In the genomic region with DNA sequence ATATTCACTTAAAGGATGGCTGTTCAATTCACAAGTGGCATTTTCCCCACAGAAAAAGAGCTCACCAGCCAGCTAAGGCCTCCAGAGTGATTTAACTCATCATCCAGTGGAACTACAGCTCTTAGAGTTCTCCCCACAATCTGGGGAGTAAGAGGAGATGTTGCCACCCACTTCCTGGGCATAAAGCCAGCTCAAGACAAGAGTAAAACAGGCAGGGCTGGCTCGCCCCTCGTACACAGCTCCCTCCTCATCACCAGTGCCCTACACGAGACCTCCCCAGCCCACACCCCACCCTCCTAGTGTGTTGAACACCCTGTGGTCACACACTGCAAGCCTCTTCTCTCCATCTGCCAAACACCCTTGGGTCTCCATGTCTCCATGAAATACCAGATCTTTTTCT, we compare ENCODE assay signal across 11 cellular contexts. TPM values are rescaled to one million over a fixed set of nuclear protein-coding genes. Genes with fewer than 3 reads are reported as not detected.
A peak's percentile ranks its signal among the peaks of the same experiment; 100 is the strongest.
DNase-seq lines count a peak whose midpoint lies in the region; ATAC-seq, FAIRE-seq and TF ChIP-seq lines count a peak whose summit lies in the region.
"Had no signal": no experiment of that assay in that cellular context is flagged by ENCODE, and none has a peak within 500 bp of the region (broad histone marks: within the 10 kb centered on the region; RNA-seq: fewer than 3 reads in every experiment).

No MANE protein-coding gene starts in this region.

- H2AFZ ChIP-seq in osteoblast (ENCODE audit: low read length), result peak overlapping the region; percentile 17

- H3K27ac Mint-ChIP-seq in stimulated activated memory B cell treated with anti-CD40 and anti-IgM and Interleukin-4, amounts not matched to agents 10 μg/mL and 1 μg/mL and 100 μg/mL, for 72 hours, result no peak overlapping the region

- TF ChIP-seq CTCF in cardiac fibroblast (IDR thresholded peaks at IDR 0.05; ENCODE audit: low read depth, low read length), result no peak
- TF ChIP-seq CTCF in osteoblast (IDR thresholded peaks at IDR 0.05; ENCODE audit: extremely low read depth, low read depth, low read length), result no peak

- H3K9me3 Mint-ChIP-seq in stimulated activated memory B cell treated with anti-CD40 and anti-IgM and Interleukin-4, amounts not matched to agents 10 μg/mL and 1 μg/mL and 100 μg/mL, for 72 hours, result no peaks in the 10 kb centered on the region

- H3K4me3 ChIP-seq in cardiac fibroblast (replicated peaks in 1 of 2; ENCODE audit: low read depth in 2 of 2, low read length in 2 of 2) (no peak overlapping the region), osteoblast (ENCODE audit: insufficient read depth, low read length) (no peak overlapping the region)

- H3K27me3 Mint-ChIP-seq in stimulated activated memory B cell treated with anti-CD40 and anti-IgM and Interleukin-4, amounts not matched to agents 10 μg/mL and 1 μg/mL and 100 μg/mL, for 72 hours, result peaks cover 20% of the 10 kb centered on the region

- no peak for ATAC-seq in stimulated activated memory B cell treated with anti-CD40 and anti-IgM and Interleukin-4, amounts not matched to agents 10 μg/mL and 1 μg/mL and 100 μg/mL, for 72 hours
- ATAC-seq in GM21825 (IDR thresholded peaks at IDR 0.05; ENCODE audit: unreplicated experiment), result no peak

- no peaks in the 10 kb centered on the region for H3K79me2 ChIP-seq in osteoblast (ENCODE audit: insufficient read depth, low read length)

- H3K27me3 ChIP-seq in osteoblast (ENCODE audit: insufficient read depth, low read length), result no peaks in the 10 kb centered on the region

- H3K4me1 Mint-ChIP-seq in stimulated activated memory B cell treated with anti-CD40 and anti-IgM and Interleukin-4, amounts not matched to agents 10 μg/mL and 1 μg/mL and 100 μg/mL, for 72 hours, result no peaks in the 10 kb centered on the region

- no peaks in the 10 kb centered on the region for H4K20me1 ChIP-seq in osteoblast (ENCODE audit: insufficient read depth, low read length)

- peak overlapping the region; percentile 81 for H3K27ac ChIP-seq in osteoblast (ENCODE audit: low read depth, low read length)

- H3K36me3 ChIP-seq in osteoblast (ENCODE audit: insufficient read depth, low read length), result peaks cover 4% of the 10 kb centered on the region

- H3K9me3 ChIP-seq in osteoblast (ENCODE audit: low read depth, low read length), result no peaks in the 10 kb centered on the region

- no peaks in the 10 kb centered on the region for H3K36me3 Mint-ChIP-seq in stimulated activated memory B cell treated with anti-CD40 and anti-IgM and Interleukin-4, amounts not matched to agents 10 μg/mL and 1 μg/mL and 100 μg/mL, for 72 hours

- peaks cover 33% of the 10 kb centered on the region for H3K4me1 ChIP-seq in osteoblast (ENCODE audit: insufficient read depth, low read length)

- no peak for FAIRE-seq in frontal cortex (lab: Jason Lieb, UNC)
- FAIRE-seq: GM18507, kidney had no signal

- DNase-seq in DMS79 treated with DMSO at 0.1 percent for 48 hours (lab: John Stamatoyannopoulos, UW) (peak; percentile 42), NCI-H1092 (lab: John Stamatoyannopoulos, UW) (peak; percentile 4), cardiac fibroblast (ENCODE audit: low read depth in 2 of 2) (peak; percentile 49 to 82), osteoblast (ENCODE audit: insufficient read length, low spot score, missing footprints) (no peak), frontal cortex (ENCODE audit: low spot score in 2 of 2) (no peak)
- no peak for DNase-seq in activated naive CD4-positive, alpha-beta T cell (lab: John Stamatoyannopoulos, UW)
- DNase-seq: activated effector memory CD4-positive, alpha-beta T cell treated with anti-CD3 and anti-CD28 coated beads, Interleukin-2, amount 50 U/mL, for 16 hours; kidney had no signal

- H3K4me2 ChIP-seq in osteoblast (ENCODE audit: insufficient read depth, low read length), result peak overlapping the region; percentile 26

- H3K4me3 Mint-ChIP-seq in stimulated activated memory B cell treated with anti-CD40 and anti-IgM and Interleukin-4, amounts not matched to agents 10 μg/mL and 1 μg/mL and 100 μg/mL, for 72 hours, result no peak overlapping the region

RNA-seq across cellular contexts. Expression of a gene that starts 47.2 kb away (rescaled TPM):
- total RNA-seq in osteoblast (0.36 and 0.88 TPM in 2 replicates), frontal cortex (10.6 TPM)

Comparison
In these comparisons a context has a peak if more than half of its experiments do, and no peak if none do; other contexts are left out.
1. DNase-seq: peak in DMS79 treated with DMSO at 0.1 percent for 48 hours (single experiment), NCI-H1092 (single experiment) and cardiac fibroblast (2 of 2); none in osteoblast (single experiment), activated naive CD4-positive, alpha-beta T cell (0 of 4) and frontal cortex (0 of 2).